Comparison of ENCODE assay signal across 1 cellular context in genomic region chr10:69315610-69316312, GRCh38.
TF ChIP-seq lines count a peak whose summit lies in the region.

No MANE protein-coding gene starts in this region.

TF ChIP-seq in GM23338, 12 proteins besides CTCF, POLR2A, EP300 and RAD21 (continued from another document):
- TF ChIP-seq ZNF462 (CRISPR knock-in tag; IDR thresholded peaks at IDR 0.05) (no peak), ZNF331 (CRISPR knock-in tag; IDR thresholded peaks at IDR 0.05; ENCODE audit: low read depth) (no peak), REST (IDR thresholded peaks at IDR 0.05; ENCODE audit: unreplicated experiment) (no peak), EZH2phosphoT487 (IDR thresholded peaks at IDR 0.05; ENCODE audit: unreplicated experiment) (no peak), POLR2AphosphoS5 (IDR thresholded peaks at IDR 0.05; ENCODE audit: low read depth) (no peak), JUNB (IDR thresholded peaks at IDR 0.05; ENCODE audit: unreplicated experiment) (no peak)
